ENCODE assay signal across 10 cellular contexts in genomic region chr9:20551835-20552234, GRCh38.
A peak's percentile ranks its signal among the peaks of the same experiment; 100 is the strongest.
DNase-seq lines count a peak whose midpoint lies in the region; ATAC-seq and TF ChIP-seq lines count a peak whose summit lies in the region.
"Had no signal": no experiment of that assay in that cellular context is flagged by ENCODE, and none has a peak within 500 bp of the region (broad histone marks: within the 10 kb centered on the region; RNA-seq: fewer than 3 reads in every experiment).

No MANE protein-coding gene starts in this region.

- H3K4me1 ChIP-seq in Peyer's patch (peaks cover 0 to 15% (median 0%) of the 10 kb centered on the region in 4 donors), mucosa of descending colon (ENCODE audit: low read depth) (peaks cover 32% of the 10 kb centered on the region), stomach (peaks cover 23 to 53% (median 37%) of the 10 kb centered on the region in 4 donors)
- H3K4me1 ChIP-seq in CD8-positive, alpha-beta T cell (ENCODE audit: insufficient read depth, low read length) = peaks cover 35% of the 10 kb centered on the region

- DNase-seq in HFFc6 (no peak), Peyer's patch (no peak), mucosa of descending colon (peak in 1 of 3 donors; percentile 67), stomach (no peak), RWPE1 (ENCODE audit: low spot score) (no peak)
- no peak for DNase-seq in CD8-positive, alpha-beta T cell
- DNase-seq: dorsolateral prefrontal cortex, NCI-H1105 had no signal

- H3K36me3 ChIP-seq in Peyer's patch = no peaks in the 10 kb centered on the region
- H3K36me3 ChIP-seq in mucosa of descending colon (ENCODE audit: low read depth) = no peaks in the 10 kb centered on the region
- H3K36me3 ChIP-seq in stomach = no peaks in the 10 kb centered on the region
- no peaks in the 10 kb centered on the region for H3K36me3 ChIP-seq in CD8-positive, alpha-beta T cell (ENCODE audit: insufficient read depth, low read length)

- no peaks in the 10 kb centered on the region for H3K9me3 Mint-ChIP-seq in HFFc6
- H3K9me3 Mint-ChIP-seq in CD8-positive, alpha-beta T cell = no peaks in the 10 kb centered on the region

- H3K27ac Mint-ChIP-seq in HFFc6 = peak overlapping the region; percentile 11; the same call in 1 of the 2 replicates
- no peak overlapping the region for H3K27ac Mint-ChIP-seq in CD8-positive, alpha-beta T cell

- CTCF ChIA-PET in RWPE1 (lab: Yijun Ruan, JAX) = no interaction called here
- CTCF ChIA-PET in CD8-positive, alpha-beta T cell (lab: Charles Lee) = no interaction called here

- H3K27ac ChIP-seq in Peyer's patch = peak overlapping the region in 3 of 4 donors; percentile 6 to 54 (median 43)
- H3K27ac ChIP-seq in stomach = peak overlapping the region in 2 of 5 donors; percentile 14 to 23
- H3K27ac ChIP-seq in RWPE1 = no peak overlapping the region
- no peak overlapping the region for H3K27ac ChIP-seq in CD8-positive, alpha-beta T cell (ENCODE audit: low read depth, low read length)
- H3K27ac ChIP-seq: dorsolateral prefrontal cortex had no signal

- H3K36me3 Mint-ChIP-seq in HFFc6 (ENCODE audit: low read depth) = peaks cover 7% of the 10 kb centered on the region; the same call in 1 of the 2 replicates
- H3K36me3 Mint-ChIP-seq in CD8-positive, alpha-beta T cell = peaks cover 2% of the 10 kb centered on the region

- ATAC-seq in GM18909 (IDR thresholded peaks at IDR 0.05; ENCODE audit: poor library complexity, unreplicated experiment) (peak; percentile 78), mucosa of descending colon (peak; percentile 92), HG02852 (IDR thresholded peaks at IDR 0.05; ENCODE audit: unreplicated experiment) (no peak)
- ATAC-seq in CD8-positive, alpha-beta T cell = no peak

- 26 to 42% (median 30%) methylated on average over 5 of the region's 5 CpGs for WGBS in stomach, 5 donors

- no peak overlapping the region for H3K4me3 Mint-ChIP-seq in HFFc6
- no peak overlapping the region for H3K4me3 Mint-ChIP-seq in CD8-positive, alpha-beta T cell

- H3K4me3 ChIP-seq in Peyer's patch (peak overlapping the region in 1 of 4 donors; percentile 24), mucosa of descending colon (no peak overlapping the region), stomach (no peak overlapping the region)
- H3K4me3 ChIP-seq in CD8-positive, alpha-beta T cell (ENCODE audit: low read depth, low read length) = no peak overlapping the region

- peaks cover 60% of the 10 kb centered on the region for H3K4me1 Mint-ChIP-seq in HFFc6 (ENCODE audit: low read depth)
- peaks cover 69% of the 10 kb centered on the region for H3K4me1 Mint-ChIP-seq in CD8-positive, alpha-beta T cell (ENCODE audit: low read depth)

- TF ChIP-seq CTCF in HFFc6 (IDR thresholded peaks at IDR 0.05) (no peak), Peyer's patch (IDR thresholded peaks at IDR 0.05) (no peak), mucosa of descending colon (IDR thresholded peaks at IDR 0.05) (no peak), stomach (IDR thresholded peaks at IDR 0.05) (no peak), RWPE1 (conservative IDR thresholded peaks at IDR 0.05; ENCODE audit: low read depth) (no peak)
- TF ChIP-seq CTCF in CD8-positive, alpha-beta T cell (IDR thresholded peaks at IDR 0.05) = no peak

- intact Hi-C loops in mucosa of descending colon (cut with DNase I, micrococcal nuclease) = loop anchor here in 1 of 2 donors (10.0 kb wide), 1 partner anchor 63 kb away; no protein-coding TSS in a partner anchor
- intact Hi-C loops in stomach (cut with DNase I; ENCODE audit: low total_unique reads) = no loop called here
- intact Hi-C loops in CD8-positive, alpha-beta T cell (cut with DNase I, micrococcal nuclease) = loop anchor here (2.0 to 10.0 kb wide), 7 partner anchors 15 to 627 kb away; partner anchors contain the start of gene MLLT3 (in 1 of the 2)

- TF ChIP-seq POLR2A in Peyer's patch (IDR thresholded peaks at IDR 0.05) (no peak), stomach (IDR thresholded peaks at IDR 0.05) (no peak)

- H3K27me3 ChIP-seq in Peyer's patch (no peaks in the 10 kb centered on the region), stomach (no peaks in the 10 kb centered on the region)
- H3K27me3 ChIP-seq in CD8-positive, alpha-beta T cell (ENCODE audit: insufficient read depth, low read length) = no peaks in the 10 kb centered on the region
- H3K27me3 ChIP-seq: dorsolateral prefrontal cortex had no signal

- no peak for TF ChIP-seq EP300 in stomach (IDR thresholded peaks at IDR 0.05)

- POLR2A ChIA-PET in RWPE1 (lab: Yijun Ruan, JAX; ENCODE audit: low non-redundant PET) = no interaction called here
- POLR2A ChIA-PET in CD8-positive, alpha-beta T cell (lab: Charles Lee) = no interaction called here

- no peaks in the 10 kb centered on the region for H3K9me3 ChIP-seq in Peyer's patch
- no peaks in the 10 kb centered on the region for H3K9me3 ChIP-seq in mucosa of descending colon
- H3K9me3 ChIP-seq in stomach = no peaks in the 10 kb centered on the region
- H3K9me3 ChIP-seq in CD8-positive, alpha-beta T cell (ENCODE audit: low read length) = no peaks in the 10 kb centered on the region

- H3K27me3 Mint-ChIP-seq in HFFc6 (ENCODE audit: insufficient read depth) = no peaks in the 10 kb centered on the region; the same call in 1 of the 2 replicates
- H3K27me3 Mint-ChIP-seq in CD8-positive, alpha-beta T cell (ENCODE audit: low read depth) = no peaks in the 10 kb centered on the region

Comparison
In these comparisons a context has a peak if more than half of its experiments do, and no peak if none do; other contexts are left out.
1. ATAC-seq: peak in GM18909 (single experiment) and mucosa of descending colon (single experiment); none in CD8-positive, alpha-beta T cell (single experiment) and HG02852 (single experiment).
2. H3K27ac ChIP-seq: peak in Peyer's patch (3 of 4); none in RWPE1 (single experiment) and CD8-positive, alpha-beta T cell (single experiment).